In the genomic region with DNA sequence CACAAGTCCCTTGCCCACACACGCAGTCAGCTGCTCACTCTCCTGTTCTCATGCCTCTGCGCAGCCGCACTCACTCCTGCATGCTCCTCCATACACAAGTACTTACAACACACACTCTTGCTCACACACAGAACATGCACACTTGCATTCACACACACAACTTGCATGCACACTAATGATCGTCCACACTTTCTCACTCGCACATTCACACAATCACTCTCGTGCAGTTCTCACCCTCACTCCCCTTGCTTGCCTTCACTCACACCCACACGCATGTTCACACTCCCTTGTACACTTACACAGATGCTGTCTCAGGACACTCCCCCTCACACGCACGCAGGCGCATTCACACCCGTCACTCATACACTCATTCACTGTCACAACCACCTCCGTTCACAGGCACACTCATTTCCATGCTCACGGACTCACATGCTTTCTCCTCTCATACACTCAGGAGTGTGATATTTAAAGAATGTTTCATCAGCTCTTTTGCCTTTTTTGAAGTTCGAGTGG, we compare ENCODE assay signal across 36 cellular contexts. TPM values are rescaled to one million over a fixed set of nuclear protein-coding genes. Genes with fewer than 3 reads are reported as not detected.
A peak's percentile ranks its signal among the peaks of the same experiment; 100 is the strongest.
DNase-seq lines count a peak whose midpoint lies in the region; ATAC-seq, FAIRE-seq and TF ChIP-seq lines count a peak whose summit lies in the region.
"Had no signal": no experiment of that assay in that cellular context is flagged by ENCODE, and none has a peak within 500 bp of the region (broad histone marks: within the 10 kb centered on the region; RNA-seq: fewer than 3 reads in every experiment).

No MANE protein-coding gene starts in this region.

- 91 to 100% methylated on average over 2 to 14 of the region's 14 CpGs for WGBS in H1 (ENCODE audit: extremely low coverage in 1 of 2, insufficient coverage in 1 of 2, insufficient read length in 1 of 2, insufficient replicate concordance in 2 of 2, low coverage in 1 of 2, low lambda C conversion rate in 2 of 2, missing lambda C conversion rate in 1 of 2), 2 experiments
- 93 to 96% methylated on average over 14 of the region's 14 CpGs for WGBS in esophagus squamous epithelium, 2 donors

- ATAC-seq in T-helper 17 cell = no peak
- no peak for ATAC-seq in lower lobe of right lung
- no peak for ATAC-seq in GM18858 (IDR thresholded peaks at IDR 0.05; ENCODE audit: unreplicated experiment)
- ATAC-seq: body of pancreas, foreskin keratinocyte, left lobe of liver, sciatic nerve had no signal

- H3K56ac ChIP-seq in H1 (replicated peaks; ENCODE audit: insufficient read length, low read depth, low read length) = no peak overlapping the region

- H2BK120ac ChIP-seq in H1 (replicated peaks; ENCODE audit: low read depth, low read length) = peak overlapping the region; percentile 10

- H3K4me2 ChIP-seq in H1 (ENCODE audit: insufficient read depth in 1 of 2, low read depth in 2 of 2, low read length in 2 of 2) = no peak overlapping the region

- 0 out of 2 replicates have a peak overlapping the region, but pooled peaks have one; percentile 63 for H2BK15ac ChIP-seq in H1 (ENCODE audit: low read length)

- peak overlapping the region; percentile 85 for H3K27ac Mint-ChIP-seq in T-helper 17 cell
- H3K27ac Mint-ChIP-seq: activated CD4-positive, alpha-beta memory T cell treated with anti-CD3 and anti-CD28 coated beads, Interleukin-2, amount 10 ng/mL, durations not matched to agents 7 days and 5 days; activated naive CD4-positive, alpha-beta T cell treated with anti-CD3 and anti-CD28 coated beads, Interleukin-2, amount 10 ng/mL, durations not matched to agents 7 days and 5 days; B cell; CD8-positive, alpha-beta memory T cell; progenitor cell of endocrine pancreas; T-helper 2 cell treated with Interferon-gamma antibody and Interleukin-4, amounts not matched to agents 5 μg/mL and 100 μg/mL, for 36 hours had no signal

- H4K91ac ChIP-seq in H1 (replicated peaks; ENCODE audit: insufficient read length, low read length) = peak overlapping the region; percentile 29

- DNase-seq in EH (ENCODE audit: low read depth) = peak; percentile 86
- DNase-seq in T-helper 17 cell = no peak
- no peak for DNase-seq in H1 (ENCODE audit: low read depth in 1 of 2, low spot score in 2 of 2)
- DNase-seq in esophagus squamous epithelium (lab: John Stamatoyannopoulos, UW) = no peak
- no peak for DNase-seq in lower lobe of right lung
- DNase-seq: activated CD4-positive, alpha-beta memory T cell treated with anti-CD3 and anti-CD28 coated beads, Interleukin-2, amount 10 ng/mL, durations not matched to agents 7 days and 5 days; activated CD8-positive, alpha-beta memory T cell treated with anti-CD3 and anti-CD28 coated beads, Interleukin-2, amount 50 U/mL, for 4 hours; activated naive CD4-positive, alpha-beta T cell treated with anti-CD3 and anti-CD28 coated beads, Interleukin-2, amount 10 ng/mL, durations not matched to agents 7 days and 5 days; adrenal gland; body of pancreas; CD8-positive, alpha-beta memory T cell; effector memory CD4-positive, alpha-beta T cell; erythroblast; foreskin keratinocyte; HCEC 1CT; NCI-H1092; NCI-H187 treated with DMSO at 0.1 percent for 48 hours; NCI-H2171; NCI-H82; SHP77 treated with DMSO at 0.1 percent for 48 hours; stimulated activated CD4-positive, alpha-beta T cell treated with anti-CD3 and anti-CD28 coated beads, Interleukin-12 subunit alpha, Interleukin-12 subunit beta, amount 100 ng/mL, for 4 hours; stimulated activated CD4-positive, alpha-beta T cell treated with anti-CD3 and anti-CD28 coated beads, Interleukin-2, amount 100 ng/mL, for 48 hours had no signal

- peaks cover 3% of the 10 kb centered on the region; the same call in 1 of the 2 replicates for H3K23me2 ChIP-seq in H1 (ENCODE audit: low read depth, low read length)

- no peak for TF ChIP-seq EP300 in H1 (IDR thresholded peaks at IDR 0.05; ENCODE audit: borderline replicate concordance in 1 of 2, low read depth in 2 of 2, low read length in 2 of 2)

- peaks cover 18% of the 10 kb centered on the region for H3K36me3 Mint-ChIP-seq in T-helper 17 cell (ENCODE audit: low read depth)
- H3K36me3 Mint-ChIP-seq: activated naive CD4-positive, alpha-beta T cell treated with anti-CD3 and anti-CD28 coated beads, Interleukin-2, amount 10 ng/mL, durations not matched to agents 7 days and 5 days had no signal

- no peak for FAIRE-seq in H1 (lab: Jason Lieb, UNC)
- FAIRE-seq: colon, islet of Langerhans, RCC 7860 had no signal

- peak overlapping the region; percentile 93; the same call in 1 of the 2 replicates for H2BK12ac ChIP-seq in H1 (ENCODE audit: low read depth, low read length)

- no peak overlapping the region for H2AFZ ChIP-seq in H1 (ENCODE audit: low read length)

- H3K27me3 Mint-ChIP-seq in T-helper 17 cell = no peaks in the 10 kb centered on the region
- H3K27me3 Mint-ChIP-seq: activated CD4-positive, alpha-beta memory T cell treated with anti-CD3 and anti-CD28 coated beads, Interleukin-2, amount 10 ng/mL, durations not matched to agents 7 days and 5 days; activated naive CD4-positive, alpha-beta T cell treated with anti-CD3 and anti-CD28 coated beads, Interleukin-2, amount 10 ng/mL, durations not matched to agents 7 days and 5 days; progenitor cell of endocrine pancreas had no signal

- no peak for TF ChIP-seq RAD21 in H1 (IDR thresholded peaks at IDR 0.05 in 1 of 2, conservative IDR thresholded peaks at IDR 0.05 in 1 of 2; ENCODE audit: low read depth in 2 of 2, low read length in 2 of 2)

- H3K23ac ChIP-seq in H1 (ENCODE audit: insufficient read length) = no peak overlapping the region

- no peak overlapping the region for H4K8ac ChIP-seq in H1 (ENCODE audit: extremely low read depth, insufficient read depth, low read length)

- TF ChIP-seq POLR2A in H1 (IDR thresholded peaks at IDR 0.05; ENCODE audit: control extremely low read depth in 1 of 2, low read depth in 2 of 2, low read length in 2 of 2) = no peak
- TF ChIP-seq POLR2A in esophagus squamous epithelium (IDR thresholded peaks at IDR 0.05) = no peak

- H3K4ac ChIP-seq in H1 (replicated peaks; ENCODE audit: insufficient read length, low read depth, low read length) = no peak overlapping the region

- H2BK20ac ChIP-seq in H1 (ENCODE audit: low read length) = peak overlapping the region; percentile 64; the same call in 1 of the 2 replicates

- H4K20me1 ChIP-seq in H1 (replicated peaks in 1 of 2; ENCODE audit: control insufficient read depth in 1 of 2, insufficient read depth in 2 of 2, low read length in 2 of 2) = no peaks in the 10 kb centered on the region

- no peak overlapping the region for H3K9ac ChIP-seq in H1 (replicated peaks in 1 of 4; ENCODE audit: extremely low read depth in 1 of 4, low read depth in 3 of 4, low read length in 3 of 4)

- peaks cover 8 to 36% (median 27%) of the 10 kb centered on the region in 4 experiments; a peak in 6 of 7 replicates for H3K4me1 ChIP-seq in H1 (replicated peaks in 1 of 4; ENCODE audit: control insufficient read depth in 3 of 4, insufficient read depth in 4 of 4, low read length in 3 of 4)
- H3K4me1 ChIP-seq in esophagus squamous epithelium = peaks cover 0 to 15% (median 0%) of the 10 kb centered on the region in 3 donors
- no peaks in the 10 kb centered on the region for H3K4me1 ChIP-seq in lower lobe of right lung
- H3K4me1 ChIP-seq: body of pancreas, upper lobe of left lung had no signal

- no peak overlapping the region for H3K14ac ChIP-seq in H1 (ENCODE audit: insufficient read length)

- H3K9me3 ChIP-seq in T-helper 17 cell (ENCODE audit: control insufficient read depth, low read length, poor library complexity, severe bottlenecking) = no peaks in the 10 kb centered on the region
- peaks cover 5 to 15% of the 10 kb centered on the region in 2 experiments; a peak in 3 of 4 replicates for H3K9me3 ChIP-seq in H1 (ENCODE audit: insufficient read depth in 2 of 2, low read depth in 1 of 2, low read length in 1 of 2)
- H3K9me3 ChIP-seq in esophagus squamous epithelium = no peaks in the 10 kb centered on the region
- H3K9me3 ChIP-seq in lower lobe of right lung = no peaks in the 10 kb centered on the region
- H3K9me3 ChIP-seq: adrenal gland, body of pancreas, neutrophil, upper lobe of left lung had no signal

- no peaks in the 10 kb centered on the region for H3K79me2 ChIP-seq in H1 (ENCODE audit: control insufficient read depth in 1 of 2, insufficient read depth in 2 of 2, low read length in 2 of 2)

- H3K18ac ChIP-seq in H1 (ENCODE audit: extremely low read depth, low read length) = peak overlapping the region; percentile 48; the same call in 1 of the 2 replicates

- H3K36me3 ChIP-seq in H1 (ENCODE audit: control insufficient read depth in 2 of 4, insufficient read depth in 4 of 4, low read length in 3 of 4) = peaks cover 5 to 33% (median 20%) of the 10 kb centered on the region in 4 experiments
- H3K36me3 ChIP-seq in esophagus squamous epithelium = no peaks in the 10 kb centered on the region
- no peaks in the 10 kb centered on the region for H3K36me3 ChIP-seq in lower lobe of right lung
- H3K36me3 ChIP-seq: adrenal gland, neutrophil, upper lobe of left lung had no signal

- H3K27me3 ChIP-seq in H1 (replicated peaks in 1 of 4; ENCODE audit: control insufficient read depth in 3 of 4, extremely low read depth in 1 of 4, insufficient read depth in 3 of 4, low read length in 3 of 4) (no peaks in the 10 kb centered on the region), esophagus squamous epithelium (peaks cover 0 to 70% (median 0%) of the 10 kb centered on the region in 4 donors), lower lobe of right lung (ENCODE audit: low read depth) (no peaks in the 10 kb centered on the region)
- H3K27me3 ChIP-seq: adrenal gland, body of pancreas, upper lobe of left lung had no signal

- H3K27ac ChIP-seq in H1 (ENCODE audit: low read depth, low read length) (no peak overlapping the region), temporal lobe (ENCODE audit: low read depth, low read length) (peak overlapping the region; percentile 57), esophagus squamous epithelium (no peak overlapping the region), lower lobe of right lung (no peak overlapping the region)
- H3K27ac ChIP-seq: adrenal gland, body of pancreas, foreskin keratinocyte, neutrophil, upper lobe of left lung had no signal

- POLR2A ChIA-PET in H1 (lab: Charles Lee; ENCODE audit: partially characterized antibody) = no interaction called here

- peaks cover 21% of the 10 kb centered on the region for H3K4me1 Mint-ChIP-seq in T-helper 17 cell
- H3K4me1 Mint-ChIP-seq: activated naive CD4-positive, alpha-beta T cell treated with anti-CD3 and anti-CD28 coated beads, Interleukin-2, amount 10 ng/mL, durations not matched to agents 7 days and 5 days; B cell; CD8-positive, alpha-beta memory T cell had no signal

- TF ChIP-seq CTCF in H1 (IDR thresholded peaks at IDR 0.05; ENCODE audit: control extremely low read depth in 1 of 3, insufficient read depth in 1 of 3, low read depth in 1 of 3, low read length in 3 of 3) (no peak), esophagus squamous epithelium (IDR thresholded peaks at IDR 0.05) (no peak), lower lobe of right lung (IDR thresholded peaks at IDR 0.05) (no peak)

- H3K4me3 Mint-ChIP-seq in T-helper 17 cell = no peak overlapping the region
- H3K4me3 Mint-ChIP-seq: activated CD4-positive, alpha-beta memory T cell treated with anti-CD3 and anti-CD28 coated beads, Interleukin-2, amount 10 ng/mL, durations not matched to agents 7 days and 5 days; activated naive CD4-positive, alpha-beta T cell treated with anti-CD3 and anti-CD28 coated beads, Interleukin-2, amount 10 ng/mL, durations not matched to agents 7 days and 5 days; activated T-helper 1 cell treated with anti-CD3 and anti-CD28 coated beads, Interleukin-12 subunit alpha, Interleukin-12 subunit beta, Interleukin-2, Interleukin-4 antibody, amounts not matched to agents 30 ng/mL and 10 ng/mL and 1 ng/mL, durations not matched to agents 14 hours and 24 hours and 36 hours; B cell; CD8-positive, alpha-beta memory T cell; T-helper 2 cell treated with Interferon-gamma antibody and Interleukin-4, amounts not matched to agents 5 μg/mL and 100 μg/mL, for 36 hours had no signal

- H2AK5ac ChIP-seq in H1 (ENCODE audit: low read depth, low read length) = peak overlapping the region; percentile 11

- intact Hi-C loops in esophagus squamous epithelium (cut with DNase I) (no loop called here), lower lobe of right lung (cut with DNase I) (no loop called here)

- CTCF ChIA-PET in H1 (lab: Charles Lee; ENCODE audit: partially characterized antibody) = interaction anchor here (2.9 kb wide), 1 partner anchor 16 kb away, joined by 14 read pairs; no protein-coding TSS in a partner anchor

- no peak overlapping the region for H4K5ac ChIP-seq in H1 (ENCODE audit: insufficient read length, low read depth, low read length)

- no peak overlapping the region for H3K4me3 ChIP-seq in H1 (ENCODE audit: extremely low read depth in 1 of 4, insufficient read depth in 2 of 4, low read depth in 3 of 4, low read length in 4 of 4)
- H3K4me3 ChIP-seq in esophagus squamous epithelium = no peak overlapping the region
- H3K4me3 ChIP-seq in lower lobe of right lung = no peak overlapping the region
- H3K4me3 ChIP-seq: adrenal gland, body of pancreas, upper lobe of left lung had no signal

- H3K79me1 ChIP-seq in H1 (ENCODE audit: low read depth, low read length) = no peaks in the 10 kb centered on the region

- peak overlapping the region; percentile 76 for H2BK5ac ChIP-seq in H1 (ENCODE audit: low read depth, low read length)

RNA-seq across cellular contexts. Expression of a gene that starts 36.1 kb away (rescaled TPM):
- total RNA-seq in T-helper 17 cell = 1 to 10 TPM in 1 of 2 donors, not detected in 1; 1.4 TPM
- 2.2 and 3.0 TPM in 2 replicates for total RNA-seq in H1 (2021; fragmentation: NEBNext Ultra II Directional; extraction: Animal tissue kit (Norgen Biotek cat#: 25700))
- 2.5 and 3.5 TPM in 2 replicates for polyA plus RNA-seq in H1 (2011; rRNA removed)
- 3.1 TPM for polyA plus RNA-seq in H1 (2011; cell fraction: cytosol; rRNA removed)
- 4.6 TPM for polyA plus RNA-seq in H1 (2011; cell fraction: nucleus; rRNA removed)
- 2.3 to 3.7 TPM (median 3.5 TPM) in 4 replicates for polyA plus RNA-seq in H1 (2012, experiment 1 of 2)
- polyA plus RNA-seq in H1 (2012, experiment 2 of 2) = 1.2 TPM
- 1.2 TPM for polyA plus RNA-seq in H1 (2013, experiment 1 of 2)
- polyA plus RNA-seq in H1 (2013, experiment 2 of 2) = 1.4 TPM
- polyA minus RNA-seq in H1 (2011; rRNA and poly(A)+ RNA removed) = 1.4 and 2.0 TPM in 2 replicates
- not detected for polyA minus RNA-seq in H1 (2011; cell fraction: cytosol; rRNA and poly(A)+ RNA removed)
- 1.00 TPM for polyA minus RNA-seq in H1 (2011; cell fraction: nucleus; rRNA and poly(A)+ RNA removed)
- 3.4 TPM for total RNA-seq in temporal lobe
- total RNA-seq in esophagus squamous epithelium = 1 to 10 TPM; 3.1 to 9.2 (median 7.6) TPM
- total RNA-seq in lower lobe of right lung = 2.0 TPM
- total RNA-seq: A673; activated T-helper 1 cell treated with anti-CD3 and anti-CD28 coated beads, Interleukin-12 subunit alpha, Interleukin-12 subunit beta, Interleukin-2, Interleukin-4 antibody, amounts not matched to agents 30 ng/mL and 10 ng/mL and 1 ng/mL, durations not matched to agents 14 hours and 24 hours and 36 hours; CD8-positive, alpha-beta memory T cell; left lobe of liver; sciatic nerve had no signal
- polyA plus RNA-seq: CD8-positive, alpha-beta memory T cell had no signal
